In genomic region chr1:234868296-234869147, GRCh38 we compare ENCODE assay signal across 1 cellular context.
TF ChIP-seq lines count a peak whose summit lies in the region.

No MANE protein-coding gene starts in this region.

TF ChIP-seq in K562, 482 proteins besides CTCF, POLR2A, EP300 and RAD21 (continued from another document and continues in another):
- TF ChIP-seq ZNF511 (CRISPR knock-in tag; IDR thresholded peaks at IDR 0.05) (0 out of 2 replicates have a peak, but pooled peaks have one; percentile 33), HMGN3 (IDR thresholded peaks at IDR 0.05; ENCODE audit: borderline replicate concordance, extremely low read depth, insufficient read length, low read depth, low read length) (no peak), DIDO1 (tag; IDR thresholded peaks at IDR 0.05; ENCODE audit: low read depth) (no peak), YY1 (IDR thresholded peaks at IDR 0.05; ENCODE audit: borderline replicate concordance in 1 of 3, control insufficient read depth in 1 of 3, extremely low read depth in 1 of 3, insufficient read depth in 3 of 3, insufficient read length in 1 of 3, insufficient replicate concordance in 2 of 3, low read depth in 1 of 3, low read length in 2 of 3) (no peak), DDX20 (tag; IDR thresholded peaks at IDR 0.05; ENCODE audit: low read depth) (no peak), ZKSCAN1 (IDR thresholded peaks at IDR 0.05; ENCODE audit: low read depth, low read length) (no peak), ZNF512 (tag; IDR thresholded peaks at IDR 0.05) (peak; percentile 99), NUFIP1 (IDR thresholded peaks at IDR 0.05; ENCODE audit: partially characterized antibody) (no peak), SLC30A9 (CRISPR knock-in tag; IDR thresholded peaks at IDR 0.05) (no peak), STAT5B (CRISPR knock-in tag; IDR thresholded peaks at IDR 0.05) (no peak), CGGBP1 (CRISPR knock-in tag; IDR thresholded peaks at IDR 0.05) (no peak), NCOA1 (IDR thresholded peaks at IDR 0.05; ENCODE audit: low read depth) (no peak), ZNF431 (CRISPR knock-in tag; IDR thresholded peaks at IDR 0.05) (no peak), CHAMP1 (IDR thresholded peaks at IDR 0.05) (no peak), NR4A1 (CRISPR knock-in tag; IDR thresholded peaks at IDR 0.05) (no peak), NR4A1 (tag; IDR thresholded peaks at IDR 0.05) (peak; percentile 36; the same call in 1 of the 2 replicates), USF1 (CRISPR knock-in tag; IDR thresholded peaks at IDR 0.05) (0 out of 2 replicates have a peak, but pooled peaks have one; percentile 32), TEAD2 (tag; IDR thresholded peaks at IDR 0.05) (no peak), KAT8 (IDR thresholded peaks at IDR 0.05; ENCODE audit: low read depth) (no peak), KAT2B (IDR thresholded peaks at IDR 0.05; ENCODE audit: low read depth, low read length) (no peak), NFIC (IDR thresholded peaks at IDR 0.05) (0 out of 2 replicates have a peak, but pooled peaks have one; percentile 8), OTX1 (CRISPR knock-in tag; IDR thresholded peaks at IDR 0.05) (peak; percentile 85), E4F1 (CRISPR knock-in tag; IDR thresholded peaks at IDR 0.05; ENCODE audit: borderline replicate concordance) (no peak), SNIP1 (IDR thresholded peaks at IDR 0.05; ENCODE audit: low read depth) (no peak), CHD1 (IDR thresholded peaks at IDR 0.05; ENCODE audit: low read length) (no peak), NFRKB (IDR thresholded peaks at IDR 0.05; ENCODE audit: low read depth) (peak; percentile 63; the same call in 1 of the 2 replicates), SIRT6 (IDR thresholded peaks at IDR 0.05; ENCODE audit: low read depth, low read length) (no peak), GATAD2A (IDR thresholded peaks at IDR 0.05) (peak; percentile 90), NR3C1 (CRISPR knock-in tag; IDR thresholded peaks at IDR 0.05) (no peak), ZFX (CRISPR knock-in tag; IDR thresholded peaks at IDR 0.05) (no peak), ZFP1 (CRISPR knock-in tag; IDR thresholded peaks at IDR 0.05) (no peak), ZNF197 (CRISPR knock-in tag; IDR thresholded peaks at IDR 0.05; ENCODE audit: low read depth) (no peak; the same call in 1 of the 2 replicates), DACH1 (IDR thresholded peaks at IDR 0.05; ENCODE audit: partially characterized antibody) (no peak), ZNF184 (CRISPR knock-in tag; IDR thresholded peaks at IDR 0.05) (no peak), ZNF143 (CRISPR knock-in tag; IDR thresholded peaks at IDR 0.05) (0 out of 2 replicates have a peak, but pooled peaks have one; percentile 24), TCF7L2 (IDR thresholded peaks at IDR 0.05; ENCODE audit: low read depth, low read length) (no peak), TBP (optimal IDR thresholded peaks at IDR 0.05; ENCODE audit: low read depth, low read length) (no peak), BHLHE40 (IDR thresholded peaks at IDR 0.05; ENCODE audit: low read length) (no peak), PHF8 (IDR thresholded peaks at IDR 0.05; ENCODE audit: borderline replicate concordance, low read length) (no peak), LARP7 (IDR thresholded peaks at IDR 0.05) (peak; percentile 86; the same call in 1 of the 2 replicates), ZBTB12 (CRISPR knock-in tag; IDR thresholded peaks at IDR 0.05) (no peak), NELFE (IDR thresholded peaks at IDR 0.05; ENCODE audit: insufficient read depth, insufficient read length) (no peak), FOXM1 (IDR thresholded peaks at IDR 0.05; ENCODE audit: low read depth) (no peak), FOXM1 (CRISPR knock-in tag; IDR thresholded peaks at IDR 0.05; ENCODE audit: low read depth) (no peak)
- TF ChIP-seq, protein P1, sequence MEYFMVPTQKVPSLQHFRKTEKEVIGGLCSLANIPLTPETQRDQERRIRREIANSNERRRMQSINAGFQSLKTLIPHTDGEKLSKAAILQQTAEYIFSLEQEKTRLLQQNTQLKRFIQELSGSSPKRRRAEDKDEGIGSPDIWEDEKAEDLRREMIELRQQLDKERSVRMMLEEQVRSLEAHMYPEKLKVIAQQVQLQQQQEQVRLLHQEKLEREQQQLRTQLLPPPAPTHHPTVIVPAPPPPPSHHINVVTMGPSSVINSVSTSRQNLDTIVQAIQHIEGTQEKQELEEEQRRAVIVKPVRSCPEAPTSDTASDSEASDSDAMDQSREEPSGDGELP (CRISPR knock-in tag; IDR thresholded peaks at IDR 0.05; ENCODE audit: borderline replicate concordance), result no peak
- TF ChIP-seq, protein P2, sequence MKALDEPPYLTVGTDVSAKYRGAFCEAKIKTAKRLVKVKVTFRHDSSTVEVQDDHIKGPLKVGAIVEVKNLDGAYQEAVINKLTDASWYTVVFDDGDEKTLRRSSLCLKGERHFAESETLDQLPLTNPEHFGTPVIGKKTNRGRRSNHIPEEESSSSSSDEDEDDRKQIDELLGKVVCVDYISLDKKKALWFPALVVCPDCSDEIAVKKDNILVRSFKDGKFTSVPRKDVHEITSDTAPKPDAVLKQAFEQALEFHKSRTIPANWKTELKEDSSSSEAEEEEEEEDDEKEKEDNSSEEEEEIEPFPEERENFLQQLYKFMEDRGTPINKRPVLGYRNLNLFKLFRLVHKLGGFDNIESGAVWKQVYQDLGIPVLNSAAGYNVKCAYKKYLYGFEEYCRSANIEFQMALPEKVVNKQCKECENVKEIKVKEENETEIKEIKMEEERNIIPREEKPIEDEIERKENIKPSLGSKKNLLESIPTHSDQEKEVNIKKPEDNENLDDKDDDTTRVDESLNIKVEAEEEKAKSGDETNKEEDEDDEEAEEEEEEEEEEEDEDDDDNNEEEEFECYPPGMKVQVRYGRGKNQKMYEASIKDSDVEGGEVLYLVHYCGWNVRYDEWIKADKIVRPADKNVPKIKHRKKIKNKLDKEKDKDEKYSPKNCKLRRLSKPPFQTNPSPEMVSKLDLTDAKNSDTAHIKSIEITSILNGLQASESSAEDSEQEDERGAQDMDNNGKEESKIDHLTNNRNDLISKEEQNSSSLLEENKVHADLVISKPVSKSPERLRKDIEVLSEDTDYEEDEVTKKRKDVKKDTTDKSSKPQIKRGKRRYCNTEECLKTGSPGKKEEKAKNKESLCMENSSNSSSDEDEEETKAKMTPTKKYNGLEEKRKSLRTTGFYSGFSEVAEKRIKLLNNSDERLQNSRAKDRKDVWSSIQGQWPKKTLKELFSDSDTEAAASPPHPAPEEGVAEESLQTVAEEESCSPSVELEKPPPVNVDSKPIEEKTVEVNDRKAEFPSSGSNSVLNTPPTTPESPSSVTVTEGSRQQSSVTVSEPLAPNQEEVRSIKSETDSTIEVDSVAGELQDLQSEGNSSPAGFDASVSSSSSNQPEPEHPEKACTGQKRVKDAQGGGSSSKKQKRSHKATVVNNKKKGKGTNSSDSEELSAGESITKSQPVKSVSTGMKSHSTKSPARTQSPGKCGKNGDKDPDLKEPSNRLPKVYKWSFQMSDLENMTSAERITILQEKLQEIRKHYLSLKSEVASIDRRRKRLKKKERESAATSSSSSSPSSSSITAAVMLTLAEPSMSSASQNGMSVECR (CRISPR knock-in tag; IDR thresholded peaks at IDR 0.05), result no peak
- TF ChIP-seq, protein P3, sequence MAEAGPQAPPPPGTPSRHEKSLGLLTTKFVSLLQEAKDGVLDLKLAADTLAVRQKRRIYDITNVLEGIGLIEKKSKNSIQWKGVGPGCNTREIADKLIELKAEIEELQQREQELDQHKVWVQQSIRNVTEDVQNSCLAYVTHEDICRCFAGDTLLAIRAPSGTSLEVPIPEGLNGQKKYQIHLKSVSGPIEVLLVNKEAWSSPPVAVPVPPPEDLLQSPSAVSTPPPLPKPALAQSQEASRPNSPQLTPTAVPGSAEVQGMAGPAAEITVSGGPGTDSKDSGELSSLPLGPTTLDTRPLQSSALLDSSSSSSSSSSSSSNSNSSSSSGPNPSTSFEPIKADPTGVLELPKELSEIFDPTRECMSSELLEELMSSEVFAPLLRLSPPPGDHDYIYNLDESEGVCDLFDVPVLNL (CRISPR knock-in tag; IDR thresholded peaks at IDR 0.05; ENCODE audit: low read depth), result no peak
- TF ChIP-seq, protein P4, sequence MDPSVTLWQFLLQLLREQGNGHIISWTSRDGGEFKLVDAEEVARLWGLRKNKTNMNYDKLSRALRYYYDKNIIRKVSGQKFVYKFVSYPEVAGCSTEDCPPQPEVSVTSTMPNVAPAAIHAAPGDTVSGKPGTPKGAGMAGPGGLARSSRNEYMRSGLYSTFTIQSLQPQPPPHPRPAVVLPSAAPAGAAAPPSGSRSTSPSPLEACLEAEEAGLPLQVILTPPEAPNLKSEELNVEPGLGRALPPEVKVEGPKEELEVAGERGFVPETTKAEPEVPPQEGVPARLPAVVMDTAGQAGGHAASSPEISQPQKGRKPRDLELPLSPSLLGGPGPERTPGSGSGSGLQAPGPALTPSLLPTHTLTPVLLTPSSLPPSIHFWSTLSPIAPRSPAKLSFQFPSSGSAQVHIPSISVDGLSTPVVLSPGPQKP (CRISPR knock-in tag; IDR thresholded peaks at IDR 0.05), result no peak
- TF ChIP-seq, protein P5, sequence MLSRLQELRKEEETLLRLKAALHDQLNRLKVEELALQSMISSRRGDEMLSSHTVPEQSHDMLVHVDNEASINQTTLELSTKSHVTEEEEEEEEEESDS (CRISPR knock-in tag; IDR thresholded peaks at IDR 0.05), result no peak
